17 cellular contexts compared by ENCODE assay signal in genomic region chr4:184962125-184962638, GRCh38. TPM values are rescaled to one million over a fixed set of nuclear protein-coding genes. Genes with fewer than 3 reads are reported as not detected.
A peak's percentile ranks its signal among the peaks of the same experiment; 100 is the strongest.
DNase-seq lines count a peak whose midpoint lies in the region; ATAC-seq, FAIRE-seq and TF ChIP-seq lines count a peak whose summit lies in the region.
"Had no signal": no experiment of that assay in that cellular context is flagged by ENCODE, and none has a peak within 500 bp of the region (broad histone marks: within the 10 kb centered on the region; RNA-seq: fewer than 3 reads in every experiment).

No MANE protein-coding gene starts in this region.

- no peak overlapping the region for H3K9ac ChIP-seq in HepG2 (ENCODE audit: insufficient read depth, low read depth, low read length)

- H3K27me3 ChIP-seq in HepG2 (ENCODE audit: control insufficient read depth in 1 of 2, insufficient read depth in 2 of 2, low read length in 2 of 2) (peaks cover 0 to 21% of the 10 kb centered on the region in 2 experiments; a peak in 2 of 5 replicates), small intestine (ENCODE audit: control insufficient read depth in 2 of 2, insufficient read depth in 2 of 2, low read length in 2 of 2) (no peaks in the 10 kb centered on the region), upper lobe of left lung (no peaks in the 10 kb centered on the region)

- intact Hi-C loops in HepG2 (cut with micrococcal nuclease; ENCODE audit: unreplicated experiment) = no loop called here

- DNase-seq in D341Med (ENCODE audit: low spot score) = peak; percentile 0
- no peak for DNase-seq in T-helper 17 cell
- no peak for DNase-seq in HepG2 (ENCODE audit: low spot score)
- DNase-seq in small intestine = peak; percentile 15
- no peak for DNase-seq in urothelium cell line (ENCODE audit: low spot score)
- DNase-seq in upper lobe of left lung = no peak
- DNase-seq in NCI-H510A treated with DMSO at 0.1 percent for 48 hours (lab: John Stamatoyannopoulos, UW) = no peak
- DNase-seq in 8988T = no peak
- DNase-seq: CD4-positive, CD25-positive, alpha-beta regulatory T cell; DND-41; GDM1; KBM-7 had no signal

- BruUV-seq in HepG2 (replicated peaks; lab: Mats Ljungman, UMichigan) = no TSS peak

- no peak overlapping the region for H2AFZ ChIP-seq in HepG2 (ENCODE audit: low read length)
- H2AFZ ChIP-seq: GM23338 had no signal

- H3K4me1 Mint-ChIP-seq in T-helper 17 cell = peaks cover 7% of the 10 kb centered on the region

- TF ChIP-seq POLR2A in HepG2 (IDR thresholded peaks at IDR 0.05; ENCODE audit: insufficient read depth in 1 of 2, low read depth in 2 of 2, low read length in 2 of 2) = no peak
- no peak for TF ChIP-seq POLR2A in upper lobe of left lung (IDR thresholded peaks at IDR 0.05)

- H3K36me3 Mint-ChIP-seq in T-helper 17 cell (ENCODE audit: low read depth) = no peaks in the 10 kb centered on the region

- CTCF ChIA-PET in HepG2 (lab: Yijun Ruan, JAX; ENCODE audit: low intra/inter-chr PET ratio, low total read pairs) = no interaction called here

- TF ChIP-seq EP300 in HepG2 (IDR thresholded peaks at IDR 0.05; ENCODE audit: low read depth in 2 of 2, low read length in 2 of 2) = no peak
- no peak for TF ChIP-seq EP300 in HepG2 (CRISPR knock-in tag; IDR thresholded peaks at IDR 0.05; ENCODE audit: borderline replicate concordance)
- no peak for TF ChIP-seq EP300 in upper lobe of left lung (IDR thresholded peaks at IDR 0.05)

- ATAC-seq in T-helper 17 cell (no peak), HepG2 (0 out of 3 replicates have a peak, but pooled peaks have one; percentile 14), upper lobe of left lung (ENCODE audit: low FRiP score in 2 of 2) (no peak)

- peak overlapping the region; percentile 57 for H3K27ac Mint-ChIP-seq in T-helper 17 cell
- H3K27ac Mint-ChIP-seq: CD4-positive, CD25-positive, alpha-beta regulatory T cell; GM23338 had no signal

- H3K4me2 ChIP-seq in HepG2 (ENCODE audit: low read depth, low read length) = no peak overlapping the region
- H3K4me2 ChIP-seq: GM23338 had no signal

- peaks cover 36% of the 10 kb centered on the region for H3K4me1 ChIP-seq in HepG2 (ENCODE audit: insufficient read depth, low read length)
- H3K4me1 ChIP-seq in small intestine (ENCODE audit: control insufficient read depth in 2 of 2, insufficient read depth in 1 of 2, low read depth in 1 of 2, low read length in 1 of 2) = no peaks in the 10 kb centered on the region
- H3K4me1 ChIP-seq in upper lobe of left lung = no peaks in the 10 kb centered on the region

- no peak overlapping the region for H3K27ac ChIP-seq in HepG2 (ENCODE audit: extremely low read length, insufficient read depth, low read length)
- no peak overlapping the region for H3K27ac ChIP-seq in small intestine (ENCODE audit: low read depth in 1 of 2, low read length in 1 of 2)
- H3K27ac ChIP-seq in upper lobe of left lung = no peak overlapping the region

- in situ Hi-C loops in HepG2 (cut with HindIII; ENCODE audit: extremely low pct_ligation_motif_present, low pct_unique_long_range_greater_than_20kb) = no loop called here

- H3K36me3 ChIP-seq in HepG2 (replicated peaks in 1 of 2; ENCODE audit: control insufficient read depth in 1 of 2, insufficient read depth in 2 of 2, low read length in 2 of 2) = no peaks in the 10 kb centered on the region
- H3K36me3 ChIP-seq in small intestine (ENCODE audit: control insufficient read depth in 2 of 2, insufficient read depth in 2 of 2, low read length in 2 of 2) = no peaks in the 10 kb centered on the region
- H3K36me3 ChIP-seq in upper lobe of left lung = no peaks in the 10 kb centered on the region

- H3K79me2 ChIP-seq in HepG2 (ENCODE audit: insufficient read depth, low read length) = no peaks in the 10 kb centered on the region

- no peaks in the 10 kb centered on the region for H3K9me3 ChIP-seq in T-helper 17 cell (ENCODE audit: control insufficient read depth, low read length, poor library complexity, severe bottlenecking)
- H3K9me3 ChIP-seq in HepG2 (ENCODE audit: low read length) = no peaks in the 10 kb centered on the region
- H3K9me3 ChIP-seq in small intestine (ENCODE audit: control insufficient read depth, low read depth) = no peaks in the 10 kb centered on the region
- H3K9me3 ChIP-seq in upper lobe of left lung = no peaks in the 10 kb centered on the region

- no peaks in the 10 kb centered on the region for H4K20me1 ChIP-seq in HepG2 (ENCODE audit: insufficient read depth, low read length)

- peaks cover 10% of the 10 kb centered on the region for H3K27me3 Mint-ChIP-seq in T-helper 17 cell

- H3K4me3 Mint-ChIP-seq in T-helper 17 cell = no peak overlapping the region
- H3K4me3 Mint-ChIP-seq: CD4-positive, CD25-positive, alpha-beta regulatory T cell; GM23338 had no signal

- no peak overlapping the region for H3K4me3 ChIP-seq in HepG2 (replicated peaks in 1 of 3; ENCODE audit: insufficient read depth in 1 of 3, low read depth in 2 of 3, low read length in 3 of 3)
- no peak overlapping the region for H3K4me3 ChIP-seq in small intestine (ENCODE audit: low read depth in 1 of 2, low read length in 2 of 2)
- no peak overlapping the region for H3K4me3 ChIP-seq in upper lobe of left lung
- H3K4me3 ChIP-seq: GM23338 had no signal

- TF ChIP-seq RAD21 in HepG2 (CRISPR knock-in tag; IDR thresholded peaks at IDR 0.05) = no peak

- WGBS in HepG2 (ENCODE audit: low lambda C conversion rate) = 15% methylated on average over 11 of the region's 11 CpGs
- 48 to 86% (median 67%) methylated on average over 8 to 11 of the region's 11 CpGs for WGBS in small intestine, 3 donors
- 90 to 91% methylated on average over 10 to 11 of the region's 11 CpGs for WGBS in upper lobe of left lung, 2 donors

- TF ChIP-seq CTCF in HepG2 (CRISPR knock-in tag; IDR thresholded peaks at IDR 0.05) = no peak
- TF ChIP-seq CTCF in upper lobe of left lung (IDR thresholded peaks at IDR 0.05) = no peak

- POLR2A ChIA-PET in HepG2 (lab: Yijun Ruan, JAX) = no interaction called here

- FAIRE-seq in HepG2 (lab: Jason Lieb, UNC) = no peak
- FAIRE-seq in small intestine (lab: Jason Lieb, UNC) = no peak
- FAIRE-seq in urothelium cell line (lab: Jason Lieb, UNC) = no peak
- FAIRE-seq: GM12892 had no signal

TF ChIP-seq in HepG2, 621 proteins besides CTCF, POLR2A, EP300 and RAD21 (continues in another document):
- TF ChIP-seq NCOR1 (IDR thresholded peaks at IDR 0.05; ENCODE audit: borderline replicate concordance, low read length) (peak; percentile 44; the same call in 1 of the 2 replicates), ZNF274 (CRISPR knock-in tag; IDR thresholded peaks at IDR 0.05) (no peak), HNF4A (CRISPR knock-in tag; IDR thresholded peaks at IDR 0.05) (peak; percentile 40; the same call in 1 of the 2 replicates), HIC2 (CRISPR knock-in tag; IDR thresholded peaks at IDR 0.05; ENCODE audit: low read depth) (peak; percentile 43; the same call in 1 of the 2 replicates), ZSCAN12 (CRISPR knock-in tag; IDR thresholded peaks at IDR 0.05) (no peak), KLF12 (CRISPR knock-in tag; IDR thresholded peaks at IDR 0.05; ENCODE audit: borderline replicate concordance) (no peak), ZNF562 (CRISPR knock-in tag; IDR thresholded peaks at IDR 0.05; ENCODE audit: borderline replicate concordance) (no peak), ZNF251 (CRISPR knock-in tag; IDR thresholded peaks at IDR 0.05) (no peak)

RNA-seq across cellular contexts. Expression of gene HELT, which starts 56.1 kb away (rescaled TPM):
- total RNA-seq in T-helper 17 cell (not detected), HepG2 (2016; rRNA removed; fragmentation: Illumina TruSeq; extraction: Trizol) (not detected in 2 replicates), upper lobe of left lung (1 to 10 TPM in 2 of 6 donors, not detected in 4; 1.3 to 1.6 TPM)
- total RNA-seq in HepG2 (2016; cell fraction: cytosol; rRNA removed; fragmentation: Illumina TruSeq; extraction: Trizol; ENCODE audit: low read depth) = not detected in 2 replicates
- not detected in 2 replicates for total RNA-seq in HepG2 (2016; cell fraction: insoluble cytoplasmic fraction; rRNA removed; fragmentation: Illumina TruSeq; extraction: Trizol)
- not detected in 2 replicates for total RNA-seq in HepG2 (2016; cell fraction: membrane; rRNA removed; fragmentation: Illumina TruSeq; extraction: Trizol)
- not detected in 2 replicates for total RNA-seq in HepG2 (2016; cell fraction: nucleus; rRNA removed; fragmentation: Illumina TruSeq; extraction: Trizol)
- polyA plus RNA-seq in HepG2 (2011; rRNA removed) (not detected in 2 replicates), small intestine (not detected)
- not detected in 2 replicates for polyA plus RNA-seq in HepG2 (2011; cell fraction: cytosol; rRNA removed)
- not detected in 2 replicates for polyA plus RNA-seq in HepG2 (2011; cell fraction: nucleus; rRNA removed)
- polyA plus RNA-seq in HepG2 (2012) = not detected in 2 replicates
- not detected in 2 replicates for polyA plus RNA-seq in HepG2 (2016; cell fraction: cytosol; fragmentation: Illumina TruSeq; extraction: Trizol; ENCODE audit: low read depth)
- polyA plus RNA-seq in HepG2 (2016; cell fraction: insoluble cytoplasmic fraction; fragmentation: Illumina TruSeq; extraction: Trizol; ENCODE audit: low read depth) = not detected in 2 replicates
- not detected in 2 replicates for polyA plus RNA-seq in HepG2 (2016; cell fraction: membrane; fragmentation: Illumina TruSeq; extraction: Trizol; ENCODE audit: low read depth)
- not detected in 2 replicates for polyA plus RNA-seq in HepG2 (2016; cell fraction: nucleus; fragmentation: Illumina TruSeq; extraction: Trizol; ENCODE audit: insufficient read depth, low read depth)
- polyA minus RNA-seq in HepG2 (2011; rRNA and poly(A)+ RNA removed; ENCODE audit: low replicate concordance) = not detected in 2 replicates
- not detected in 2 replicates for polyA minus RNA-seq in HepG2 (2011; cell fraction: cytosol; rRNA and poly(A)+ RNA removed)
- not detected in 2 replicates for polyA minus RNA-seq in HepG2 (2011; cell fraction: nucleus; rRNA and poly(A)+ RNA removed)
- total RNA-seq: A673; CD4-positive, CD25-positive, alpha-beta regulatory T cell; GM23338; H7 had no signal
- polyA plus RNA-seq: BJ; CD4-positive, CD25-positive, alpha-beta regulatory T cell; GM23338 had no signal

Comparison
In these comparisons a context has a peak if more than half of its experiments do, and no peak if none do; other contexts are left out.
1. DNase-seq: peak in D341Med (single experiment) and small intestine (single experiment); none in T-helper 17 cell (0 of 3), HepG2 (single experiment), urothelium cell line (single experiment), upper lobe of left lung (0 of 2), NCI-H510A treated with DMSO at 0.1 percent for 48 hours (single experiment) and 8988T (single experiment).